Comparison of ENCODE assay signal across 2 cellular contexts in genomic region chr4:160848901-160849735, GRCh38.
TF ChIP-seq lines count a peak whose summit lies in the region.

No MANE protein-coding gene starts in this region.

TF ChIP-seq in A549, 52 proteins besides CTCF, POLR2A, EP300 and RAD21 (continued from another document):
- TF ChIP-seq SREBF2 (IDR thresholded peaks at IDR 0.05), result no peak
- no peak for TF ChIP-seq HEYL (CRISPR knock-in tag; IDR thresholded peaks at IDR 0.05)
- 0 out of 2 replicates have a peak, but pooled peaks have one; percentile 16 for TF ChIP-seq FOSL2 (IDR thresholded peaks at IDR 0.05)
- TF ChIP-seq FOSL2 (CRISPR knock-in tag; IDR thresholded peaks at IDR 0.05), result 0 out of 2 replicates have a peak, but pooled peaks have one; percentile 37
TF ChIP-seq in A549: peak in this region for 2.

TF ChIP-seq in HEK293T, 16 proteins besides CTCF, POLR2A, EP300 and RAD21 (continued from another document):
- TF ChIP-seq, protein P1, sequence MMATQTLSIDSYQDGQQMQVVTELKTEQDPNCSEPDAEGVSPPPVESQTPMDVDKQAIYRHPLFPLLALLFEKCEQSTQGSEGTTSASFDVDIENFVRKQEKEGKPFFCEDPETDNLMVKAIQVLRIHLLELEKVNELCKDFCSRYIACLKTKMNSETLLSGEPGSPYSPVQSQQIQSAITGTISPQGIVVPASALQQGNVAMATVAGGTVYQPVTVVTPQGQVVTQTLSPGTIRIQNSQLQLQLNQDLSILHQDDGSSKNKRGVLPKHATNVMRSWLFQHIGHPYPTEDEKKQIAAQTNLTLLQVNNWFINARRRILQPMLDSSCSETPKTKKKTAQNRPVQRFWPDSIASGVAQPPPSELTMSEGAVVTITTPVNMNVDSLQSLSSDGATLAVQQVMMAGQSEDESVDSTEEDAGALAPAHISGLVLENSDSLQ (IDR thresholded peaks at IDR 0.05), result no peak
- no peak for TF ChIP-seq BHLHE40 (IDR thresholded peaks at IDR 0.05; ENCODE audit: borderline replicate concordance)
- no peak for TF ChIP-seq NFRKB (IDR thresholded peaks at IDR 0.05)
